16 cellular contexts compared by ENCODE assay signal in genomic region chr13:113653264-113654174, GRCh38. TPM values are rescaled to one million over a fixed set of nuclear protein-coding genes. Genes with fewer than 3 reads are reported as not detected.
DNase-seq lines count a peak whose midpoint lies in the region; ATAC-seq, FAIRE-seq and TF ChIP-seq lines count a peak whose summit lies in the region.
"Had no signal": no experiment of that assay in that cellular context is flagged by ENCODE, and none has a peak within 500 bp of the region (broad histone marks: within the 10 kb centered on the region; RNA-seq: fewer than 3 reads in every experiment).

No MANE protein-coding gene starts in this region.

- no peaks in the 10 kb centered on the region for H3K79me1 ChIP-seq in neuronal stem cell (ENCODE audit: low read depth, low read length)

- peaks cover 0 to 7% of the 10 kb centered on the region in 2 experiments; a peak in 1 of 4 replicates for H3K4me1 ChIP-seq in SK-N-SH (ENCODE audit: control insufficient read depth in 1 of 2, insufficient read depth in 2 of 2, low read depth in 1 of 2, low read length in 1 of 2)
- H3K4me1 ChIP-seq in K562 (replicated peaks in 1 of 2; ENCODE audit: control insufficient read depth in 2 of 2, insufficient read depth in 2 of 2, low read length in 2 of 2), result peaks cover 0 to 15% of the 10 kb centered on the region in 2 experiments; a peak in 2 of 5 replicates
- H3K4me1 ChIP-seq in neuronal stem cell (ENCODE audit: control insufficient read depth in 2 of 2, insufficient read depth in 1 of 2, low read depth in 1 of 2, low read length in 2 of 2), result peaks cover 7 to 8% of the 10 kb centered on the region in 2 donors
- H3K4me1 ChIP-seq in thyroid gland, result peaks cover 19 to 28% of the 10 kb centered on the region in 2 donors
- H3K4me1 ChIP-seq: body of pancreas had no signal

- H3K27me3 ChIP-seq in SK-N-SH (ENCODE audit: insufficient read depth) (no peaks in the 10 kb centered on the region), K562 (ENCODE audit: control insufficient read depth in 2 of 2, insufficient read depth in 2 of 2, low read length in 2 of 2) (peaks cover 18 to 70% of the 10 kb centered on the region in 2 experiments), neuronal stem cell (ENCODE audit: control insufficient read depth in 3 of 3, insufficient read depth in 3 of 3, low read depth in 1 of 3, low read length in 3 of 3) (no peaks in the 10 kb centered on the region), thyroid gland (no peaks in the 10 kb centered on the region)
- H3K27me3 ChIP-seq: body of pancreas had no signal

- no peak overlapping the region for H4K8ac ChIP-seq in neuronal stem cell (ENCODE audit: low read depth, low read length)

- H3K4me2 ChIP-seq in SK-N-SH (no peak overlapping the region), K562 (ENCODE audit: insufficient read depth, low read length) (no peak overlapping the region), neuronal stem cell (ENCODE audit: insufficient read depth, low read length, poor library complexity, severe bottlenecking) (no peak overlapping the region)

- FAIRE-seq in K562 (lab: Jason Lieb, UNC), result no peak

- no peak overlapping the region for H3K14ac ChIP-seq in neuronal stem cell (ENCODE audit: low read length)

- no peak overlapping the region for H2BK15ac ChIP-seq in neuronal stem cell (ENCODE audit: low read length)

- H3K9me2 ChIP-seq in SK-N-SH, result no peaks in the 10 kb centered on the region

- H4K20me1 ChIP-seq in SK-N-SH (ENCODE audit: insufficient read depth) (no peaks in the 10 kb centered on the region), K562 (replicated peaks; ENCODE audit: control insufficient read depth, insufficient read depth, low read length) (no peaks in the 10 kb centered on the region; the same call in 1 of the 2 replicates)

- no TSS peak for BruUV-seq in K562 (replicated peaks; lab: Mats Ljungman, UMichigan)

- H3K36me3 ChIP-seq in SK-N-SH (replicated peaks in 1 of 2; ENCODE audit: control insufficient read depth in 1 of 2, insufficient read depth in 2 of 2, low read length in 1 of 2), result no peaks in the 10 kb centered on the region
- no peaks in the 10 kb centered on the region for H3K36me3 ChIP-seq in K562 (ENCODE audit: control insufficient read depth, insufficient read depth, low read length)
- H3K36me3 ChIP-seq in neuronal stem cell (replicated peaks in 1 of 2; ENCODE audit: control insufficient read depth in 2 of 2, insufficient read depth in 2 of 2, low read length in 2 of 2), result no peaks in the 10 kb centered on the region
- no peaks in the 10 kb centered on the region for H3K36me3 ChIP-seq in thyroid gland

- in situ Hi-C loops in K562 (cut with MboI), result loop anchor here (10.0 kb wide), 1 partner anchor 261 kb away; no protein-coding TSS in a partner anchor

- peak overlapping the region; percentile 19 for H3K18ac ChIP-seq in neuronal stem cell (ENCODE audit: low read length)

- TF ChIP-seq POLR2A in K562 (conservative IDR thresholded peaks at IDR 0.05), result no peak
- TF ChIP-seq POLR2A in thyroid gland (IDR thresholded peaks at IDR 0.05), result no peak

- POLR2A ChIA-PET in SK-N-SH (lab: Yijun Ruan, JAX), result no interaction called here
- POLR2A ChIA-PET in K562 (lab: Yijun Ruan, JAX), result no interaction called here

- no peak overlapping the region for H2BK5ac ChIP-seq in neuronal stem cell (ENCODE audit: low read length)

- H3K4me3 ChIP-seq in SK-N-SH (ENCODE audit: low read depth in 2 of 2, low read length in 1 of 2), result no peak overlapping the region
- no peak overlapping the region for H3K4me3 ChIP-seq in K562
- no peak overlapping the region for H3K4me3 ChIP-seq in neuronal stem cell (ENCODE audit: low read length in 2 of 2)
- no peak overlapping the region for H3K4me3 ChIP-seq in thyroid gland (replicated peaks in 1 of 3)
- H3K4me3 ChIP-seq: body of pancreas had no signal

- TF ChIP-seq EP300 in SK-N-SH (IDR thresholded peaks at IDR 0.05; ENCODE audit: borderline replicate concordance in 1 of 2, low read depth in 1 of 2, low read length in 1 of 2), result no peak
- no peak for TF ChIP-seq EP300 in K562 (IDR thresholded peaks at IDR 0.05; ENCODE audit: low read length)

- H2BK12ac ChIP-seq in neuronal stem cell (ENCODE audit: low read length), result no peak overlapping the region

- no peak overlapping the region for H4K91ac ChIP-seq in neuronal stem cell (ENCODE audit: low read depth, low read length, poor library complexity)

- 74% methylated on average over 22 of the region's 24 CpGs for WGBS in SK-N-SH (ENCODE audit: low lambda C conversion rate)
- 8% methylated on average over 22 of the region's 24 CpGs for WGBS in K562 (ENCODE audit: insufficient coverage, low coverage, missing lambda C conversion rate)
- no CpG with 5 or more reads among the region's 24 CpGs for WGBS in neuronal stem cell (ENCODE audit: extremely low coverage in 2 of 2, insufficient read length in 2 of 2, insufficient replicate concordance in 1 of 2), 2 donors
- WGBS in thyroid gland, 2 donors, result 67 to 72% methylated on average over 23 to 24 of the region's 24 CpGs

- H3K9ac ChIP-seq in SK-N-SH (no peak overlapping the region), K562 (ENCODE audit: insufficient read depth in 1 of 2, low read depth in 2 of 2, low read length in 2 of 2) (no peak overlapping the region), neuronal stem cell (ENCODE audit: low read depth, low read length, poor library complexity) (no peak overlapping the region)

- H2AFZ ChIP-seq in SK-N-SH (ENCODE audit: low read depth), result no peak overlapping the region
- no peak overlapping the region for H2AFZ ChIP-seq in K562 (ENCODE audit: low read depth, low read length)
- peak overlapping the region; percentile 62 for H2AFZ ChIP-seq in neuronal stem cell (ENCODE audit: low read length)

- CTCF ChIA-PET in SK-N-SH (lab: Yijun Ruan, JAX) (no interaction called here), K562 (lab: Yijun Ruan, JAX; ENCODE audit: low intra/inter-chr PET ratio) (no interaction called here)

- no peak overlapping the region for H3K27ac ChIP-seq in SK-N-SH (ENCODE audit: low read depth in 2 of 2, low read length in 1 of 2)
- no peak overlapping the region for H3K27ac ChIP-seq in K562 (ENCODE audit: extremely low read depth, low read depth, low read length)
- H3K27ac ChIP-seq in neuronal stem cell (replicated peaks; ENCODE audit: low read length), result no peak overlapping the region
- H3K27ac ChIP-seq in thyroid gland, result no peak overlapping the region
- H3K27ac ChIP-seq: body of pancreas had no signal

- no peak overlapping the region for H2BK120ac ChIP-seq in neuronal stem cell (ENCODE audit: low read depth, low read length)

- H3K9me1 ChIP-seq in K562 (ENCODE audit: control insufficient read depth, insufficient read depth, low read length), result no peaks in the 10 kb centered on the region

- no peaks in the 10 kb centered on the region for H3K9me3 ChIP-seq in SK-N-SH
- H3K9me3 ChIP-seq in K562 (replicated peaks; ENCODE audit: control insufficient read depth, insufficient read depth, low read depth, low read length), result no peaks in the 10 kb centered on the region
- H3K9me3 ChIP-seq in neuronal stem cell (replicated peaks in 1 of 2; ENCODE audit: control insufficient read depth in 2 of 2, insufficient read depth in 1 of 2, low read depth in 1 of 2, low read length in 2 of 2), result no peaks in the 10 kb centered on the region
- no peaks in the 10 kb centered on the region for H3K9me3 ChIP-seq in thyroid gland
- H3K9me3 ChIP-seq: body of pancreas had no signal

- no peak for TF ChIP-seq RAD21 in SK-N-SH (IDR thresholded peaks at IDR 0.05; ENCODE audit: low read length)
- no peak for TF ChIP-seq RAD21 in K562 (CRISPR knock-in tag; conservative IDR thresholded peaks at IDR 0.05 in 1 of 2, IDR thresholded peaks at IDR 0.05 in 1 of 2)

- H3F3A ChIP-seq in SK-N-SH (replicated peaks; ENCODE audit: insufficient read depth), result no peaks in the 10 kb centered on the region

- H3K23ac ChIP-seq in neuronal stem cell (ENCODE audit: low read depth, low read length, poor library complexity), result no peak overlapping the region

- peak; percentile 61 for DNase-seq in SK-N-SH
- DNase-seq in NCI-H1105 (lab: John Stamatoyannopoulos, UW), result peak; percentile 50
- peak in 1 of 4 experiments; percentile 18 for DNase-seq in K562 (ENCODE audit: extremely low read depth in 1 of 4, low spot score in 3 of 4)
- no peak for DNase-seq in neuronal stem cell (ENCODE audit: low spot score)
- DNase-seq in thyroid gland, result no peak
- DNase-seq: GOT3, NCI-H1930 had no signal

- intact Hi-C loops in K562 (cut with micrococcal nuclease), result no loop called here
- intact Hi-C loops in thyroid gland (cut with DNase I), result no loop called here

- no peak overlapping the region for H2AK5ac ChIP-seq in neuronal stem cell (ENCODE audit: low read depth, low read length)

- H3K79me2 ChIP-seq in SK-N-SH (ENCODE audit: insufficient read depth), result no peaks in the 10 kb centered on the region
- H3K79me2 ChIP-seq in K562 (ENCODE audit: control insufficient read depth, insufficient read depth, low read length), result no peaks in the 10 kb centered on the region

- H3K4ac ChIP-seq in neuronal stem cell (ENCODE audit: low read length), result no peak overlapping the region

- TF ChIP-seq CTCF in SK-N-SH (IDR thresholded peaks at IDR 0.05), result no peak
- TF ChIP-seq CTCF in K562 (IDR thresholded peaks at IDR 0.05 in 2 of 3, conservative IDR thresholded peaks at IDR 0.05 in 1 of 3; ENCODE audit: insufficient read depth in 2 of 3, low read depth in 1 of 3, low read length in 3 of 3), result no peak
- no peak for TF ChIP-seq CTCF in thyroid gland (IDR thresholded peaks at IDR 0.05)

- ATAC-seq in SK-N-SH treated with all-trans-retinoic acid at 6 μM for 48 hours (no peak), K562 (no peak), GM21825 (IDR thresholded peaks at IDR 0.05; ENCODE audit: unreplicated experiment) (no peak), HG03139 (IDR thresholded peaks at IDR 0.05; ENCODE audit: unreplicated experiment) (no peak)
- ATAC-seq: body of pancreas, left colon had no signal

RNA-seq across cellular contexts. Expression of gene ATP4B, which starts 4.5 kb away (rescaled TPM):
- polyA plus RNA-seq in SK-N-SH (2012; rRNA removed) (not detected in 2 replicates), K562 (2011; rRNA removed) (not detected in 2 replicates), K562 (2014; fragmentation: Illumina TruSeq; extraction: Trizol) (not detected in 2 replicates), K562 (2014; fragmentation: Nextera tagmentation; extraction: Ambion mirVana) (not detected), K562 (2014; rRNA removed) (not detected in 2 replicates)
- polyA plus RNA-seq in SK-N-SH (2012; cell fraction: cytosol; rRNA removed), result not detected in 2 replicates
- polyA plus RNA-seq in SK-N-SH (2012; cell fraction: nucleus; rRNA removed), result not detected in 2 replicates
- total RNA-seq in K562 (2011; cell fraction: chromatin; rRNA removed; ENCODE audit: low replicate concordance), result not detected in 2 replicates
- total RNA-seq in K562 (2011; cell fraction: nucleolus; rRNA removed), result not detected in 2 replicates
- total RNA-seq in K562 (2011; cell fraction: nucleoplasm; rRNA removed), result not detected in 2 replicates
- total RNA-seq in K562 (2014; rRNA removed) (not detected in 2 replicates), K562 (2014; rRNA removed; fragmentation: Illumina TruSeq; extraction: Trizol) (not detected in 2 replicates), K562 (2015; rRNA removed; fragmentation: Illumina TruSeq; extraction: Trizol) (not detected in 2 replicates), K562 (2021) (not detected in 2 replicates), thyroid gland (not detected)
- polyA plus RNA-seq in K562 (2011; cell fraction: cytosol; rRNA removed), result not detected in 2 replicates
- not detected in 2 replicates for polyA plus RNA-seq in K562 (2011; cell fraction: nucleus; rRNA removed)
- not detected in 2 replicates for polyA plus RNA-seq in K562 (2012)
- not detected in 2 replicates for polyA minus RNA-seq in K562 (2011; rRNA and poly(A)+ RNA removed)
- not detected in 2 replicates for polyA minus RNA-seq in K562 (2011; cell fraction: cytosol; rRNA and poly(A)+ RNA removed)
- not detected in 2 replicates for polyA minus RNA-seq in K562 (2011; cell fraction: nucleus; rRNA and poly(A)+ RNA removed)
- not detected for polyA plus RNA-seq in neuronal stem cell (2013, experiment 1 of 2)
- not detected for polyA plus RNA-seq in neuronal stem cell (2013, experiment 2 of 2)
- total RNA-seq: activated CD8-positive, alpha-beta memory T cell treated with anti-CD3 and anti-CD28 coated beads for 36 hours; body of pancreas; fibroblast of lung; left colon; renal cortical epithelial cell; SK-MEL-5 had no signal
- polyA plus RNA-seq: fibroblast of lung had no signal

RNA-seq across cellular contexts. Expression of gene GRK1, which starts 13.5 kb away (rescaled TPM):
- polyA plus RNA-seq in SK-N-SH (2012; rRNA removed) (0.08 and 0.12 TPM in 2 replicates), K562 (2011; rRNA removed) (not detected in 2 replicates), K562 (2014; fragmentation: Illumina TruSeq; extraction: Trizol) (not detected in 2 replicates), K562 (2014; fragmentation: Nextera tagmentation; extraction: Ambion mirVana) (not detected), K562 (2014; rRNA removed) (not detected in 2 replicates)
- polyA plus RNA-seq in SK-N-SH (2012; cell fraction: cytosol; rRNA removed), result 0.01 TPM in 2 replicates
- polyA plus RNA-seq in SK-N-SH (2012; cell fraction: nucleus; rRNA removed), result 0.14 and 0.21 TPM in 2 replicates
- total RNA-seq in K562 (2011; cell fraction: chromatin; rRNA removed; ENCODE audit: low replicate concordance), result not detected in 2 replicates
- not detected in 2 replicates for total RNA-seq in K562 (2011; cell fraction: nucleolus; rRNA removed)
- total RNA-seq in K562 (2011; cell fraction: nucleoplasm; rRNA removed), result not detected in 2 replicates
- total RNA-seq in K562 (2014; rRNA removed) (0.09 TPM in 1 of 2 replicates, not detected in the other), K562 (2014; rRNA removed; fragmentation: Illumina TruSeq; extraction: Trizol) (not detected in 2 replicates), K562 (2015; rRNA removed; fragmentation: Illumina TruSeq; extraction: Trizol) (not detected in 2 replicates), K562 (2021) (not detected in 2 replicates), thyroid gland (10 to 100 TPM in 1 of 4 donors, 1 to 10 TPM in 3; 2.0 to 17.9 (median 2.7) TPM)
- not detected in 2 replicates for polyA plus RNA-seq in K562 (2011; cell fraction: cytosol; rRNA removed)
- polyA plus RNA-seq in K562 (2011; cell fraction: nucleus; rRNA removed), result 0.03 TPM in 1 of 2 replicates, not detected in the other
- polyA plus RNA-seq in K562 (2012), result 0.03 TPM in 1 of 2 replicates, not detected in the other
- polyA minus RNA-seq in K562 (2011; rRNA and poly(A)+ RNA removed), result not detected in 2 replicates
- polyA minus RNA-seq in K562 (2011; cell fraction: cytosol; rRNA and poly(A)+ RNA removed), result not detected in 2 replicates
- polyA minus RNA-seq in K562 (2011; cell fraction: nucleus; rRNA and poly(A)+ RNA removed), result not detected in 2 replicates
- polyA plus RNA-seq in neuronal stem cell (2013, experiment 1 of 2), result 0.11 TPM
- polyA plus RNA-seq in neuronal stem cell (2013, experiment 2 of 2), result 0.10 TPM
- total RNA-seq: body of pancreas, renal cortical epithelial cell, SK-MEL-5 had no signal
- polyA plus RNA-seq: fibroblast of lung had no signal

Comparison
In these comparisons a context has a peak if more than half of its experiments do, and no peak if none do; other contexts are left out.
1. DNase-seq: peak in SK-N-SH (single experiment) and NCI-H1105 (single experiment); none in neuronal stem cell (single experiment) and thyroid gland (0 of 2).
2. Of the 27 proteins assayed by ChIP-seq in both K562 and SK-N-SH: peak only in K562: NFIC; only in SK-N-SH: none; in both: none; in neither: 26.